ENCODE assay signal across 2 cellular contexts in the genomic region with DNA sequence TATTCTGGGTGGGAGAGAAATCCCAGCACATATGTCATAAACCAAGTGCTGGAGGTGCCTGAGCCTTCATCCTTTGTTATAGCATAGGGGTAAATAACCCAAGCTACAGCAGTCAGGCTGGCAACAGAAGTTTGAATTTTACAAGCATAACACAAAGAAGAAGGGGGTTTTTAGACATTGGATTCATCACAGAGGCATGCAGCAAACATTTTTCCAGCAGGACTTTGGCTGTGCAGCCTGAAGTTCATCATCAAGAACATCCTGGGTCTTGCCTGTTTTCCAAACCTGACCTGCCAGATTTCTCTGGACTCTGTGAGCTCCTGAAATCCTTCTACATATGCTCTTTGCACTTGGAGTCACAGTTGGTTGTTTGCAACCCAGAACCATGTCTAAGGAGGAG.
TF ChIP-seq lines count a peak whose summit lies in the region.

No MANE protein-coding gene starts in this region.

TF ChIP-seq in SK-N-SH, 30 proteins besides CTCF, POLR2A, EP300 and RAD21 (continued from another document):
- TF ChIP-seq, protein P1, sequence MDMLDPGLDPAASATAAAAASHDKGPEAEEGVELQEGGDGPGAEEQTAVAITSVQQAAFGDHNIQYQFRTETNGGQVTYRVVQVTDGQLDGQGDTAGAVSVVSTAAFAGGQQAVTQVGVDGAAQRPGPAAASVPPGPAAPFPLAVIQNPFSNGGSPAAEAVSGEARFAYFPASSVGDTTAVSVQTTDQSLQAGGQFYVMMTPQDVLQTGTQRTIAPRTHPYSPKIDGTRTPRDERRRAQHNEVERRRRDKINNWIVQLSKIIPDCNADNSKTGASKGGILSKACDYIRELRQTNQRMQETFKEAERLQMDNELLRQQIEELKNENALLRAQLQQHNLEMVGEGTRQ (IDR thresholded peaks at IDR 0.05; ENCODE audit: borderline replicate concordance, low read depth, low read length): no peak
- TF ChIP-seq, protein P2, sequence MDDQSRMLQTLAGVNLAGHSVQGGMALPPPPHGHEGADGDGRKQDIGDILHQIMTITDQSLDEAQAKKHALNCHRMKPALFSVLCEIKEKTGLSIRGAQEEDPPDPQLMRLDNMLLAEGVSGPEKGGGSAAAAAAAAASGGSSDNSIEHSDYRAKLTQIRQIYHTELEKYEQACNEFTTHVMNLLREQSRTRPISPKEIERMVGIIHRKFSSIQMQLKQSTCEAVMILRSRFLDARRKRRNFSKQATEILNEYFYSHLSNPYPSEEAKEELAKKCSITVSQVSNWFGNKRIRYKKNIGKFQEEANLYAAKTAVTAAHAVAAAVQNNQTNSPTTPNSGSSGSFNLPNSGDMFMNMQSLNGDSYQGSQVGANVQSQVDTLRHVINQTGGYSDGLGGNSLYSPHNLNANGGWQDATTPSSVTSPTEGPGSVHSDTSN (IDR thresholded peaks at IDR 0.05): peak; percentile 32; the same call in 1 of the 2 replicates

TF ChIP-seq in SK-N-SH treated with all-trans-retinoic acid at 6 μM for 48 hours, 23 proteins besides CTCF, POLR2A, EP300 and RAD21 (continued from another document):
- TF ChIP-seq, protein P3, sequence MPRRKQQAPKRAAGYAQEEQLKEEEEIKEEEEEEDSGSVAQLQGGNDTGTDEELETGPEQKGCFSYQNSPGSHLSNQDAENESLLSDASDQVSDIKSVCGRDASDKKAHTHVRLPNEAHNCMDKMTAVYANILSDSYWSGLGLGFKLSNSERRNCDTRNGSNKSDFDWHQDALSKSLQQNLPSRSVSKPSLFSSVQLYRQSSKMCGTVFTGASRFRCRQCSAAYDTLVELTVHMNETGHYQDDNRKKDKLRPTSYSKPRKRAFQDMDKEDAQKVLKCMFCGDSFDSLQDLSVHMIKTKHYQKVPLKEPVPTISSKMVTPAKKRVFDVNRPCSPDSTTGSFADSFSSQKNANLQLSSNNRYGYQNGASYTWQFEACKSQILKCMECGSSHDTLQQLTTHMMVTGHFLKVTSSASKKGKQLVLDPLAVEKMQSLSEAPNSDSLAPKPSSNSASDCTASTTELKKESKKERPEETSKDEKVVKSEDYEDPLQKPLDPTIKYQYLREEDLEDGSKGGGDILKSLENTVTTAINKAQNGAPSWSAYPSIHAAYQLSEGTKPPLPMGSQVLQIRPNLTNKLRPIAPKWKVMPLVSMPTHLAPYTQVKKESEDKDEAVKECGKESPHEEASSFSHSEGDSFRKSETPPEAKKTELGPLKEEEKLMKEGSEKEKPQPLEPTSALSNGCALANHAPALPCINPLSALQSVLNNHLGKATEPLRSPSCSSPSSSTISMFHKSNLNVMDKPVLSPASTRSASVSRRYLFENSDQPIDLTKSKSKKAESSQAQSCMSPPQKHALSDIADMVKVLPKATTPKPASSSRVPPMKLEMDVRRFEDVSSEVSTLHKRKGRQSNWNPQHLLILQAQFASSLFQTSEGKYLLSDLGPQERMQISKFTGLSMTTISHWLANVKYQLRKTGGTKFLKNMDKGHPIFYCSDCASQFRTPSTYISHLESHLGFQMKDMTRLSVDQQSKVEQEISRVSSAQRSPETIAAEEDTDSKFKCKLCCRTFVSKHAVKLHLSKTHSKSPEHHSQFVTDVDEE (CRISPR knock-in tag; IDR thresholded peaks at IDR 0.05): no peak
- TF ChIP-seq, protein P4, sequence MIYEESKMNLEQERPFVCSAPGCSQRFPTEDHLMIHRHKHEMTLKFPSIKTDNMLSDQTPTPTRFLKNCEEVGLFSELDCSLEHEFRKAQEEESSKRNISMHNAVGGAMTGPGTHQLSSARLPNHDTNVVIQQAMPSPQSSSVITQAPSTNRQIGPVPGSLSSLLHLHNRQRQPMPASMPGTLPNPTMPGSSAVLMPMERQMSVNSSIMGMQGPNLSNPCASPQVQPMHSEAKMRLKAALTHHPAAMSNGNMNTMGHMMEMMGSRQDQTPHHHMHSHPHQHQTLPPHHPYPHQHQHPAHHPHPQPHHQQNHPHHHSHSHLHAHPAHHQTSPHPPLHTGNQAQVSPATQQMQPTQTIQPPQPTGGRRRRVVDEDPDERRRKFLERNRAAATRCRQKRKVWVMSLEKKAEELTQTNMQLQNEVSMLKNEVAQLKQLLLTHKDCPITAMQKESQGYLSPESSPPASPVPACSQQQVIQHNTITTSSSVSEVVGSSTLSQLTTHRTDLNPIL (CRISPR knock-in tag; IDR thresholded peaks at IDR 0.05; ENCODE audit: low read depth): no peak
- no peak for TF ChIP-seq ZNF70 (CRISPR knock-in tag; IDR thresholded peaks at IDR 0.05)
- TF ChIP-seq ZNF565 (CRISPR knock-in tag; conservative IDR thresholded peaks at IDR 0.05; ENCODE audit: low read depth): no peak
TF ChIP-seq in SK-N-SH treated with all-trans-retinoic acid at 6 μM for 48 hours: peak in this region for 0.
